In genomic region chr9:112050544-112051475, GRCh38 we compare ENCODE assay signal across 2 cellular contexts.
TF ChIP-seq lines count a peak whose summit lies in the region.

No MANE protein-coding gene starts in this region.

TF ChIP-seq in IMR-90, 13 proteins besides CTCF, POLR2A, EP300 and RAD21 (continued from another document):
- TF ChIP-seq USF2 (IDR thresholded peaks at IDR 0.05; ENCODE audit: low read depth, low read length) (no peak), ELK1 (IDR thresholded peaks at IDR 0.05; ENCODE audit: borderline replicate concordance, low read depth, low read length) (no peak)
TF ChIP-seq in IMR-90: peak in this region for 3.

TF ChIP-seq in liver, 16 proteins besides CTCF, POLR2A, EP300 and RAD21 (continued from another document):
- TF ChIP-seq REST (IDR thresholded peaks at IDR 0.05) = peak; percentile 71
- no peak for TF ChIP-seq ATF3 (IDR thresholded peaks at IDR 0.05)
- peak; percentile 49 to 80 for TF ChIP-seq RXRA (IDR thresholded peaks at IDR 0.05)
- TF ChIP-seq ZBTB33 (IDR thresholded peaks at IDR 0.05) = no peak
- peak; percentile 64 for TF ChIP-seq SP1 (IDR thresholded peaks at IDR 0.05)
- TF ChIP-seq FOXA2 (IDR thresholded peaks at IDR 0.05) = no peak
